Comparison of ENCODE assay signal across 1 cellular context in genomic region chr1:58813801-58814200, GRCh38.
TF ChIP-seq lines count a peak whose summit lies in the region.

No MANE protein-coding gene starts in this region.

TF ChIP-seq in GM23338, 12 proteins besides CTCF, POLR2A, EP300 and RAD21 (continued from another document):
- TF ChIP-seq ZNF462 (CRISPR knock-in tag; IDR thresholded peaks at IDR 0.05) (no peak), NANOG (IDR thresholded peaks at IDR 0.05; ENCODE audit: borderline replicate concordance) (no peak), ZNF331 (CRISPR knock-in tag; IDR thresholded peaks at IDR 0.05; ENCODE audit: low read depth) (no peak)
